ENCODE assay signal across 26 cellular contexts in genomic region chr4:58808817-58809216, GRCh38.
"Had no signal": no experiment of that assay in that cellular context is flagged by ENCODE, and none has a peak within 500 bp of the region (broad histone marks: within the 10 kb centered on the region; RNA-seq: fewer than 3 reads in every experiment).

No MANE protein-coding gene starts in this region.

- H3K27me3 ChIP-seq: colonic mucosa had no signal

- DNase-seq: activated B cell treated with CpG ODN at 0.5 μM for 24 hours; activated CD4-positive, alpha-beta memory T cell treated with anti-CD3 and anti-CD28 coated beads for 36 hours; activated CD4-positive, alpha-beta T cell treated with anti-CD3 and anti-CD28 coated beads for 36 hours; activated CD4-positive, alpha-beta T cell treated with anti-CD3 and anti-CD28 coated beads, Interleukin-2, amount 10 ng/mL, durations not matched to agents 24 days and 14 days; activated CD8-positive, alpha-beta memory T cell treated with anti-CD3 and anti-CD28 coated beads, Interleukin-2, amount 10 ng/mL, durations not matched to agents 7 days and 5 days; activated CD8-positive, alpha-beta memory T cell treated with anti-CD3 and anti-CD28 coated beads, Interleukin-2, amount 50 U/mL, for 4 hours; activated CD8-positive, alpha-beta T cell treated with anti-CD3 and anti-CD28 coated beads, Interleukin-2, amount 10 ng/mL, durations not matched to agents 7 days and 5 days; activated gamma-delta T cell; activated naive CD4-positive, alpha-beta T cell; activated naive CD4-positive, alpha-beta T cell treated with anti-CD3 and anti-CD28 coated beads, Interleukin-2, amount 10 ng/mL, durations not matched to agents 7 days and 5 days; activated naive CD8-positive, alpha-beta T cell treated with anti-CD3 and anti-CD28 coated beads, Interleukin-2, amount 10 ng/mL, durations not matched to agents 7 days and 5 days; activated T-cell treated with anti-CD3 and anti-CD28 coated beads, Interleukin-2, amount 50 U/mL, for 1 hour; activated T-cell treated with anti-CD3 and anti-CD28 coated beads, Interleukin-2, amount 50 U/mL, for 72 hours; anterior cingulate cortex; caudate nucleus; colonic mucosa; effector CD8-positive, alpha-beta T cell; foreskin fibroblast; head of caudate nucleus; T-helper 1 cell; T-helper 17 cell; T1000; WERI-Rb-1 had no signal

- H3K4me3 ChIP-seq: colonic mucosa had no signal

- H3K27ac ChIP-seq: colonic mucosa, epithelial cell of prostate, WERI-Rb-1 had no signal

- H3K9me3 ChIP-seq: colonic mucosa had no signal

- H3K36me3 ChIP-seq: colonic mucosa, WERI-Rb-1 had no signal

- ATAC-seq: activated CD4-positive, alpha-beta T cell treated with anti-CD3 and anti-CD28 coated beads for 36 hours; activated CD4-positive, CD25-positive, alpha-beta regulatory T cell treated with anti-CD3 and anti-CD28 coated beads, Interleukin-2, amount 50 U/mL, for 24 hours; activated CD8-positive, alpha-beta memory T cell treated with anti-CD3 and anti-CD28 coated beads, Interleukin-2, amount 10 ng/mL, durations not matched to agents 7 days and 5 days; activated CD8-positive, alpha-beta T cell treated with anti-CD3 and anti-CD28 coated beads, Interleukin-2, amount 10 ng/mL, durations not matched to agents 7 days and 5 days; activated naive CD4-positive, alpha-beta T cell treated with anti-CD3 and anti-CD28 coated beads, Interleukin-2, amount 50 U/mL, for 72 hours; activated T-cell treated with anti-CD3 and anti-CD28 coated beads, Interleukin-2, amount 50 U/mL, for 72 hours; T-helper 17 cell had no signal

- H3K4me1 ChIP-seq: colonic mucosa had no signal
